Comparison of ENCODE assay signal across 11 cellular contexts in the genomic region with DNA sequence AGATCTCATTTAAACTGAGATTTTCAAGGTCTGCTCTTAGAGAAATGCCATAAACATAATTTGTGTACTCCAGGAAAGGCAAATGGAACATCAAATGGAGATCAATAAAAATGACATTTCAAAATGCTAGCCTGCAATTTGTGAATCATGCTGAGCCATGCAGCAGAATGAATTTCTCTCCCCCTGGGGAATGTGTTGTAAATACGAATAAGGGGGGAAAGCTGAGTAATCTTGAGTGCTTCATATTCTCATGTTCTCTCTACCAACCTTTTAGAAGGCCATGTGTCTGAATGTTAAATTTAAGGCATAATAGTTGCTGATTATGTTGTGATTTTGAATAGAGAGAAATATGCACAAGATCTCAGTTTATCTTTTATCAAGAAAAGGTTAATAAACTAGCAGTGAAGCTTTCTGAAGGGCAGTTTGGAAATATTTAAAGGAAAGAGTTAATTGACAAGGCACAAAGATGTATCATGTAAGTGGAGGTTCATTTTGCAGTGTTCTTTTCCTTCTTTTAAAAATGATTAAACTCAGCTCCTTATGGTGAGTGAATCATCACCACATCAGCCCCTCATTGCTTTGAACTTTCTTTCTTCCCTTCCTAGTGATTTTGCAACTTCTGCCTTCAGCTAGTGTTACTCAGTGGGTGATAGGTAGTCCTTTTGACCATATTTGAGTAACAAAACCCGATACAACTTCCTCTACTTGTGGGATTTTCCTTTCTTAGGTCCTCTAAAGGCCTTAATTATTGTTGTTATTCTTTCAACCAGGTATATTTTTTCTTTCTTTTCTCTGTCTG. TPM values are rescaled to one million over a fixed set of nuclear protein-coding genes. Genes with fewer than 3 reads are reported as not detected.
DNase-seq lines count a peak whose midpoint lies in the region; ATAC-seq, FAIRE-seq and TF ChIP-seq lines count a peak whose summit lies in the region.
"Had no signal": no experiment of that assay in that cellular context is flagged by ENCODE, and none has a peak within 500 bp of the region (broad histone marks: within the 10 kb centered on the region; RNA-seq: fewer than 3 reads in every experiment).

No MANE protein-coding gene starts in this region.

- peak overlapping the region; percentile 21 for H3K9ac ChIP-seq in astrocyte (ENCODE audit: low read length)

- peak overlapping the region; percentile 62 for H3K27ac ChIP-seq in astrocyte (ENCODE audit: low read depth, low read length)

- peaks cover 55% of the 10 kb centered on the region for H3K4me1 Mint-ChIP-seq in activated T-cell treated with anti-CD3 and anti-CD28 coated beads, Interleukin-2, amount 50 U/mL, for 72 hours (ENCODE audit: low read depth)
- H3K4me1 Mint-ChIP-seq in astrocyte (ENCODE audit: low read depth, unreplicated experiment), result peaks cover 14% of the 10 kb centered on the region
- peaks cover 26% of the 10 kb centered on the region for H3K4me1 Mint-ChIP-seq in stimulated activated effector memory CD8-positive, alpha-beta T cell treated with anti-CD3 and anti-CD28 coated beads, Interleukin-12 subunit alpha, Interleukin-12 subunit beta, amount 100 ng/mL, for 72 hours
- H3K4me1 Mint-ChIP-seq: mesothelial cell of epicardium had no signal

- H4K20me1 ChIP-seq in astrocyte (ENCODE audit: insufficient read depth, low read length), result no peaks in the 10 kb centered on the region

- H3K4me1 ChIP-seq in astrocyte (ENCODE audit: insufficient read depth, low read length), result peaks cover 5% of the 10 kb centered on the region
- H3K4me1 ChIP-seq in HAP-1, result no peaks in the 10 kb centered on the region

- peak overlapping the region; percentile 78 for H3K27ac Mint-ChIP-seq in activated T-cell treated with anti-CD3 and anti-CD28 coated beads, Interleukin-2, amount 50 U/mL, for 72 hours
- peak overlapping the region; percentile 21 for H3K27ac Mint-ChIP-seq in astrocyte (ENCODE audit: unreplicated experiment)
- peak overlapping the region; percentile 83 for H3K27ac Mint-ChIP-seq in stimulated activated effector memory CD8-positive, alpha-beta T cell treated with anti-CD3 and anti-CD28 coated beads, Interleukin-12 subunit alpha, Interleukin-12 subunit beta, amount 100 ng/mL, for 72 hours
- H3K27ac Mint-ChIP-seq: mesothelial cell of epicardium had no signal

- H3K27me3 ChIP-seq in astrocyte (ENCODE audit: insufficient read depth, low read length) (no peaks in the 10 kb centered on the region), HAP-1 (ENCODE audit: low read depth) (no peaks in the 10 kb centered on the region)

- TF ChIP-seq CTCF in NB4 (IDR thresholded peaks at IDR 0.05; ENCODE audit: low read depth, low read length) (no peak), astrocyte (IDR thresholded peaks at IDR 0.05; ENCODE audit: insufficient read depth, low read depth, low read length) (no peak)

- no peaks in the 10 kb centered on the region for H3K9me3 Mint-ChIP-seq in activated T-cell treated with anti-CD3 and anti-CD28 coated beads, Interleukin-2, amount 50 U/mL, for 72 hours
- no peaks in the 10 kb centered on the region for H3K9me3 Mint-ChIP-seq in astrocyte (ENCODE audit: unreplicated experiment)
- H3K9me3 Mint-ChIP-seq in stimulated activated effector memory CD8-positive, alpha-beta T cell treated with anti-CD3 and anti-CD28 coated beads, Interleukin-12 subunit alpha, Interleukin-12 subunit beta, amount 100 ng/mL, for 72 hours, result no peaks in the 10 kb centered on the region
- H3K9me3 Mint-ChIP-seq: CD4-positive, alpha-beta memory T cell; mesothelial cell of epicardium; T-cell had no signal

- no peak for TF ChIP-seq POLR2A in NB4 (IDR thresholded peaks at IDR 0.05; ENCODE audit: extremely low read depth, insufficient read length)

- peak overlapping the region; percentile 63 to 74 for H3K4me3 Mint-ChIP-seq in activated T-cell treated with anti-CD3 and anti-CD28 coated beads, Interleukin-2, amount 50 U/mL, for 72 hours
- H3K4me3 Mint-ChIP-seq in astrocyte (ENCODE audit: unreplicated experiment), result no peak overlapping the region
- H3K4me3 Mint-ChIP-seq in stimulated activated effector memory CD8-positive, alpha-beta T cell treated with anti-CD3 and anti-CD28 coated beads, Interleukin-12 subunit alpha, Interleukin-12 subunit beta, amount 100 ng/mL, for 72 hours, result peak overlapping the region; percentile 1
- H3K4me3 Mint-ChIP-seq: CD4-positive, alpha-beta memory T cell; mesothelial cell of epicardium; T-cell had no signal

- in situ Hi-C loops in HAP-1 (cut with MboI; ENCODE audit: low sequenced_read_pairs), result no loop called here

- H3K36me3 ChIP-seq in astrocyte (ENCODE audit: insufficient read depth, low read length) (no peaks in the 10 kb centered on the region), HAP-1 (replicated peaks) (peaks cover 5% of the 10 kb centered on the region)

- DNase-seq in activated T-cell treated with anti-CD3 and anti-CD28 coated beads, Interleukin-2, amount 50 U/mL, for 72 hours, result peak; percentile 31 to 39
- no peak for DNase-seq in activated T-cell treated with anti-CD3 and anti-CD28 coated beads, Interleukin-2, amount 50 U/mL, for 1 hour
- DNase-seq in NB4 (ENCODE audit: low read depth) (peak; percentile 93), astrocyte (ENCODE audit: low read depth) (peak; percentile 85), NCI-H446 treated with DMSO at 0.1 percent for 48 hours (lab: John Stamatoyannopoulos, UW) (no peak), HAP-1 (ENCODE audit: low spot score in 2 of 2) (no peak)
- no peak for DNase-seq in stimulated activated effector memory CD8-positive, alpha-beta T cell treated with anti-CD3 and anti-CD28 coated beads, Interleukin-12 subunit alpha, Interleukin-12 subunit beta, amount 100 ng/mL, for 72 hours (ENCODE audit: low spot score in 2 of 2)
- DNase-seq: CD4-positive, alpha-beta memory T cell; T-cell had no signal

- ATAC-seq in activated T-cell treated with anti-CD3 and anti-CD28 coated beads, Interleukin-2, amount 50 U/mL, for 72 hours (replicated peaks in 1 of 2), result peak; percentile 98
- peak; percentile 99 for ATAC-seq in stimulated activated effector memory CD8-positive, alpha-beta T cell treated with anti-CD3 and anti-CD28 coated beads, Interleukin-12 subunit alpha, Interleukin-12 subunit beta, amount 100 ng/mL, for 72 hours
- no peak for ATAC-seq in HG03175 (IDR thresholded peaks at IDR 0.05; ENCODE audit: unreplicated experiment)
- ATAC-seq: T-cell had no signal

- H3K9me3 ChIP-seq in astrocyte (ENCODE audit: insufficient read depth, low read depth, low read length) (no peaks in the 10 kb centered on the region), HAP-1 (no peaks in the 10 kb centered on the region)

- peak; percentile 81 for FAIRE-seq in astrocyte (lab: Jason Lieb, UNC)

- peak overlapping the region; percentile 12 for H2AFZ ChIP-seq in astrocyte (ENCODE audit: low read depth, low read length)

- peaks cover 3% of the 10 kb centered on the region for H3K79me2 ChIP-seq in astrocyte (ENCODE audit: insufficient read depth, low read length)

- peaks cover 0 to 16% of the 10 kb centered on the region in 2 donors for H3K36me3 Mint-ChIP-seq in activated T-cell treated with anti-CD3 and anti-CD28 coated beads, Interleukin-2, amount 50 U/mL, for 72 hours (ENCODE audit: insufficient read depth in 2 of 2)
- H3K36me3 Mint-ChIP-seq in astrocyte (ENCODE audit: low read depth, unreplicated experiment), result peaks cover 2% of the 10 kb centered on the region
- peaks cover 47% of the 10 kb centered on the region for H3K36me3 Mint-ChIP-seq in stimulated activated effector memory CD8-positive, alpha-beta T cell treated with anti-CD3 and anti-CD28 coated beads, Interleukin-12 subunit alpha, Interleukin-12 subunit beta, amount 100 ng/mL, for 72 hours

- no peaks in the 10 kb centered on the region for H3K27me3 Mint-ChIP-seq in activated T-cell treated with anti-CD3 and anti-CD28 coated beads, Interleukin-2, amount 50 U/mL, for 72 hours (ENCODE audit: low read depth)
- H3K27me3 Mint-ChIP-seq in astrocyte (ENCODE audit: low read depth, unreplicated experiment), result no peaks in the 10 kb centered on the region
- H3K27me3 Mint-ChIP-seq: CD4-positive, alpha-beta memory T cell; T-cell had no signal

- H3K4me2 ChIP-seq in astrocyte (ENCODE audit: low read length), result peak overlapping the region; percentile 50

- peak overlapping the region; percentile 10 for H3K4me3 ChIP-seq in NB4 (ENCODE audit: low read depth, low read length)
- no peak overlapping the region for H3K4me3 ChIP-seq in astrocyte (ENCODE audit: insufficient read depth, low read depth, low read length)
- H3K4me3 ChIP-seq in HAP-1, result no peak overlapping the region

RNA-seq across cellular contexts. Expression of gene ZCCHC4, which starts 8.0 kb away (rescaled TPM):
- total RNA-seq in activated T-cell treated with anti-CD3 and anti-CD28 coated beads, Interleukin-2, amount 50 U/mL, for 72 hours, result 10 to 100 TPM; 14.1 to 16.8 TPM
- 9.7 and 10.2 TPM in 2 replicates for total RNA-seq in astrocyte

RNA-seq across cellular contexts. Expression of gene ANAPC4, which starts 56.5 kb away (rescaled TPM):
- 10 to 100 TPM; 37.9 to 43.2 TPM for total RNA-seq in activated T-cell treated with anti-CD3 and anti-CD28 coated beads, Interleukin-2, amount 50 U/mL, for 72 hours
- 18.9 and 19.2 TPM in 2 replicates for total RNA-seq in astrocyte

Comparison
In these comparisons a context has a peak if more than half of its experiments do, and no peak if none do; other contexts are left out.
1. DNase-seq: peak in activated T-cell treated with anti-CD3 and anti-CD28 coated beads, Interleukin-2, amount 50 U/mL, for 72 hours (2 of 2), NB4 (single experiment) and astrocyte (single experiment); none in activated T-cell treated with anti-CD3 and anti-CD28 coated beads, Interleukin-2, amount 50 U/mL, for 1 hour (single experiment), stimulated activated effector memory CD8-positive, alpha-beta T cell treated with anti-CD3 and anti-CD28 coated beads, Interleukin-12 subunit alpha, Interleukin-12 subunit beta, amount 100 ng/mL, for 72 hours (0 of 2), NCI-H446 treated with DMSO at 0.1 percent for 48 hours (single experiment) and HAP-1 (0 of 2).
2. H3K27ac Mint-ChIP-seq: peak in every context shown above with its lines; median percentile 83 in stimulated activated effector memory CD8-positive, alpha-beta T cell treated with anti-CD3 and anti-CD28 coated beads, Interleukin-12 subunit alpha, Interleukin-12 subunit beta, amount 100 ng/mL, for 72 hours; 78 in activated T-cell treated with anti-CD3 and anti-CD28 coated beads, Interleukin-2, amount 50 U/mL, for 72 hours; 21 in astrocyte.